ENCODE assay signal across 1 cellular context in genomic region chr5:124755565-124755964, GRCh38.
TF ChIP-seq lines count a peak whose summit lies in the region.

No MANE protein-coding gene starts in this region.

TF ChIP-seq in GM23338, 12 proteins besides CTCF, POLR2A, EP300 and RAD21 (continued from another document):
- TF ChIP-seq ZNF462 (CRISPR knock-in tag; IDR thresholded peaks at IDR 0.05) = no peak
- TF ChIP-seq JUNB (IDR thresholded peaks at IDR 0.05; ENCODE audit: unreplicated experiment) = no peak
